In genomic region chr12:19482551-19483109, GRCh38 we compare ENCODE assay signal across 8 cellular contexts. TPM values are rescaled to one million over a fixed set of nuclear protein-coding genes. Genes with fewer than 3 reads are reported as not detected.
DNase-seq lines count a peak whose midpoint lies in the region; ATAC-seq and TF ChIP-seq lines count a peak whose summit lies in the region.

No MANE protein-coding gene starts in this region.

- intact Hi-C loops in left ventricle myocardium inferior (cut with micrococcal nuclease): no loop called here
- intact Hi-C loops in activated T-helper 1 cell treated with anti-CD3 and anti-CD28 coated beads, Interleukin-12 subunit alpha, Interleukin-12 subunit beta, Interleukin-2, Interleukin-4 antibody, amounts not matched to agents 30 ng/mL and 10 ng/mL and 1 ng/mL, durations not matched to agents 14 hours and 24 hours and 36 hours (cut with micrococcal nuclease): loop anchor here (1.0 to 2.0 kb wide), 5 partner anchors 16 to 193 kb away; no protein-coding TSS in a partner anchor
- intact Hi-C loops in right lobe of liver (cut with DNase I): no loop called here

- H3K27ac ChIP-seq in cardiac muscle cell (peak overlapping the region; percentile 60), left ventricle myocardium inferior (replicated peaks) (no peak overlapping the region), right lobe of liver (peak overlapping the region in 1 of 3 donors; percentile 18), suprapubic skin (peak overlapping the region; percentile 30)

- no peak for TF ChIP-seq EP300 in suprapubic skin (IDR thresholded peaks at IDR 0.05)

- peak overlapping the region; percentile 81 for H3K27ac Mint-ChIP-seq in activated T-helper 1 cell treated with anti-CD3 and anti-CD28 coated beads, Interleukin-12 subunit alpha, Interleukin-12 subunit beta, Interleukin-2, Interleukin-4 antibody, amounts not matched to agents 30 ng/mL and 10 ng/mL and 1 ng/mL, durations not matched to agents 14 hours and 24 hours and 36 hours

- TF ChIP-seq CTCF in cardiac muscle cell (IDR thresholded peaks at IDR 0.05; ENCODE audit: low read depth, low read length) (no peak), left ventricle myocardium inferior (IDR thresholded peaks at IDR 0.05; ENCODE audit: borderline replicate concordance) (no peak), right lobe of liver (IDR thresholded peaks at IDR 0.05) (no peak), suprapubic skin (IDR thresholded peaks at IDR 0.05) (no peak)

- peaks cover 54% of the 10 kb centered on the region for H3K36me3 Mint-ChIP-seq in activated T-helper 1 cell treated with anti-CD3 and anti-CD28 coated beads, Interleukin-12 subunit alpha, Interleukin-12 subunit beta, Interleukin-2, Interleukin-4 antibody, amounts not matched to agents 30 ng/mL and 10 ng/mL and 1 ng/mL, durations not matched to agents 14 hours and 24 hours and 36 hours (ENCODE audit: low read depth)

- ATAC-seq in HG03558 (IDR thresholded peaks at IDR 0.05; ENCODE audit: extremely low read depth, unreplicated experiment): peak; percentile 83
- ATAC-seq in right lobe of liver: peak; percentile 71 to 88 (median 80)

- H3K4me3 ChIP-seq in cardiac muscle cell (no peak overlapping the region), left ventricle myocardium inferior (no peak overlapping the region), right lobe of liver (no peak overlapping the region), suprapubic skin (no peak overlapping the region)

- no peaks in the 10 kb centered on the region for H3K4me1 ChIP-seq in cardiac muscle cell (ENCODE audit: low read depth)
- peaks cover 19% of the 10 kb centered on the region for H3K4me1 ChIP-seq in left ventricle myocardium inferior
- H3K4me1 ChIP-seq in right lobe of liver: peaks cover 0 to 8% (median 0%) of the 10 kb centered on the region in 4 donors
- peaks cover 27% of the 10 kb centered on the region for H3K4me1 ChIP-seq in suprapubic skin

- peak overlapping the region; percentile 8 for H3K4me3 Mint-ChIP-seq in activated T-helper 1 cell treated with anti-CD3 and anti-CD28 coated beads, Interleukin-12 subunit alpha, Interleukin-12 subunit beta, Interleukin-2, Interleukin-4 antibody, amounts not matched to agents 30 ng/mL and 10 ng/mL and 1 ng/mL, durations not matched to agents 14 hours and 24 hours and 36 hours

- peaks cover 55% of the 10 kb centered on the region for H3K4me1 Mint-ChIP-seq in activated T-helper 1 cell treated with anti-CD3 and anti-CD28 coated beads, Interleukin-12 subunit alpha, Interleukin-12 subunit beta, Interleukin-2, Interleukin-4 antibody, amounts not matched to agents 30 ng/mL and 10 ng/mL and 1 ng/mL, durations not matched to agents 14 hours and 24 hours and 36 hours (ENCODE audit: low read depth)

- H3K27me3 Mint-ChIP-seq in activated T-helper 1 cell treated with anti-CD3 and anti-CD28 coated beads, Interleukin-12 subunit alpha, Interleukin-12 subunit beta, Interleukin-2, Interleukin-4 antibody, amounts not matched to agents 30 ng/mL and 10 ng/mL and 1 ng/mL, durations not matched to agents 14 hours and 24 hours and 36 hours (ENCODE audit: insufficient read depth): no peaks in the 10 kb centered on the region

- TF ChIP-seq POLR2A in right lobe of liver (IDR thresholded peaks at IDR 0.05) (no peak), suprapubic skin (IDR thresholded peaks at IDR 0.05) (no peak)

- H3K9me3 ChIP-seq in cardiac muscle cell (ENCODE audit: low read depth) (no peaks in the 10 kb centered on the region), left ventricle myocardium inferior (replicated peaks) (peaks cover 17% of the 10 kb centered on the region), right lobe of liver (no peaks in the 10 kb centered on the region), suprapubic skin (no peaks in the 10 kb centered on the region)

- H3K9me3 Mint-ChIP-seq in activated T-helper 1 cell treated with anti-CD3 and anti-CD28 coated beads, Interleukin-12 subunit alpha, Interleukin-12 subunit beta, Interleukin-2, Interleukin-4 antibody, amounts not matched to agents 30 ng/mL and 10 ng/mL and 1 ng/mL, durations not matched to agents 14 hours and 24 hours and 36 hours: peaks cover 12% of the 10 kb centered on the region

- H3K36me3 ChIP-seq in cardiac muscle cell: peaks cover 2% of the 10 kb centered on the region
- H3K36me3 ChIP-seq in left ventricle myocardium inferior: peaks cover 20% of the 10 kb centered on the region
- H3K36me3 ChIP-seq in right lobe of liver: peaks cover 0 to 6% (median 0%) of the 10 kb centered on the region in 4 donors
- peaks cover 14% of the 10 kb centered on the region for H3K36me3 ChIP-seq in suprapubic skin

- H3K27me3 ChIP-seq in cardiac muscle cell (no peaks in the 10 kb centered on the region), left ventricle myocardium inferior (ENCODE audit: low read depth) (no peaks in the 10 kb centered on the region), right lobe of liver (no peaks in the 10 kb centered on the region), suprapubic skin (no peaks in the 10 kb centered on the region)

- WGBS in right lobe of liver (ENCODE audit: insufficient coverage, low coverage, low lambda C conversion rate, missing lambda C conversion rate): 52% methylated on average over 6 of the region's 9 CpGs
- 56% methylated on average over 9 of the region's 9 CpGs for WGBS in suprapubic skin

- DNase-seq in cardiac muscle cell (ENCODE audit: low read depth in 1 of 2, low spot score in 1 of 2) (peak; percentile 16 to 56), left ventricle myocardium inferior (no peak), right lobe of liver (peak in 2 of 3 donors; percentile 44 to 49), suprapubic skin (ENCODE audit: low spot score in 2 of 2) (no peak), NCI-H1048 (lab: John Stamatoyannopoulos, UW) (no peak), NCI-H226 (no peak)
- peak; percentile 26 for DNase-seq in activated T-helper 1 cell treated with anti-CD3 and anti-CD28 coated beads, Interleukin-12 subunit alpha, Interleukin-12 subunit beta, Interleukin-2, Interleukin-4 antibody, amounts not matched to agents 30 ng/mL and 10 ng/mL and 1 ng/mL, durations not matched to agents 14 hours and 24 hours and 36 hours (ENCODE audit: low spot score)

RNA-seq across cellular contexts. Expression of gene AEBP2, which starts 43.3 kb away (rescaled TPM):
- total RNA-seq in cardiac muscle cell (21.0 and 23.0 TPM in 2 replicates), left ventricle myocardium inferior (22.8 TPM), right lobe of liver (10 to 100 TPM in 5 of 6 experiments, 1 to 10 TPM in 1; 9.7 to 18.2 (median 13.4) TPM), suprapubic skin (10 to 100 TPM; 47.7 to 89.5 (median 56.7) TPM)
- 13.6 and 20.7 TPM in 2 replicates for polyA plus RNA-seq in cardiac muscle cell
- 53.9 and 58.1 TPM in 2 replicates for total RNA-seq in activated T-helper 1 cell treated with anti-CD3 and anti-CD28 coated beads, Interleukin-12 subunit alpha, Interleukin-12 subunit beta, Interleukin-2, Interleukin-4 antibody, amounts not matched to agents 30 ng/mL and 10 ng/mL and 1 ng/mL, durations not matched to agents 14 hours and 24 hours and 36 hours

Comparison
In these comparisons a context has a peak if more than half of its experiments do, and no peak if none do; other contexts are left out.
1. DNase-seq: peak in cardiac muscle cell (2 of 2), activated T-helper 1 cell treated with anti-CD3 and anti-CD28 coated beads, Interleukin-12 subunit alpha, Interleukin-12 subunit beta, Interleukin-2, Interleukin-4 antibody, amounts not matched to agents 30 ng/mL and 10 ng/mL and 1 ng/mL, durations not matched to agents 14 hours and 24 hours and 36 hours (single experiment) and right lobe of liver (2 of 3); none in left ventricle myocardium inferior (single experiment), suprapubic skin (0 of 2), NCI-H1048 (single experiment) and NCI-H226 (single experiment).